In the genomic region with DNA sequence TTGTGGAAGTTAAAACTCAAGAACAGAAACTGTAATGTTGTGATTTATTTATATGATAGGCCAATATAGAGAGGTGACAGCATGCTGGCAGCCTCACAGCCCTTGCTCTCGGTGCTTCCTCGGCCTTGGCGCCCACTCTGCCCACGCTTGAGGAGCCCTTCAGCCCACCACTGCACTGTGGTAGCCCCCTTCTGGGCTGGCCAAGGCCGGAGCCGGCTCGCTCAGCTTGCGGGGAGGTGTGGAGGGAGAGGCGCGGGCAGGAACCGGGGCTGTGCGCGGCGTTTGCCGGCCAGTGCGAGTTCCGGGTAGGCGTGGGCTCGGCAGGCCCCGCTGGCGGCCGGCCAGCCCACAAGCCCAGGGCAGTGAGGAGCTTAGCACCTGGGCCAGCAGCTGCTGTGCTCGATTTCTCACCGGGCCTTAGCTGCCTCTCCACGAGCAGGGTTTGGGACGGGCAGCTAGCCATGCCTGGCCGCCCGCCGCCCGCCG, we compare ENCODE assay signal across 8 cellular contexts.
DNase-seq lines count a peak whose midpoint lies in the region; ATAC-seq and TF ChIP-seq lines count a peak whose summit lies in the region.

No MANE protein-coding gene starts in this region.

- H3K9me3 Mint-ChIP-seq in CD14-positive monocyte = peaks cover 8 to 16% (median 14%) of the 10 kb centered on the region in 7 donors
- no peaks in the 10 kb centered on the region for H3K9me3 Mint-ChIP-seq in stimulated activated naive CD8-positive, alpha-beta T cell treated with anti-CD3 and anti-CD28 coated beads, Interleukin-15, amount 100 ng/mL, for 72 hours

- H3K4me1 Mint-ChIP-seq in CD14-positive monocyte = peaks cover 4% of the 10 kb centered on the region
- H3K4me1 Mint-ChIP-seq in stimulated activated naive CD8-positive, alpha-beta T cell treated with anti-CD3 and anti-CD28 coated beads, Interleukin-15, amount 100 ng/mL, for 72 hours = no peaks in the 10 kb centered on the region

- DNase-seq in CD14-positive monocyte (ENCODE audit: low spot score) (no peak), NCI-H1930 (lab: John Stamatoyannopoulos, UW) (peak; percentile 28 to 43), astrocyte of the cerebellum (ENCODE audit: low read depth) (no peak), islet precursor cell (peak; percentile 83)
- peak; percentile 19 to 26 for DNase-seq in stimulated activated naive CD8-positive, alpha-beta T cell treated with anti-CD3 and anti-CD28 coated beads, Interleukin-15, amount 100 ng/mL, for 72 hours

- TF ChIP-seq CTCF in CD14-positive monocyte (IDR thresholded peaks at IDR 0.05) (no peak), astrocyte of the cerebellum (IDR thresholded peaks at IDR 0.05; ENCODE audit: low read depth, low read length, missing control alignments) (no peak)

- peaks cover 2 to 3% of the 10 kb centered on the region in 2 donors for H3K36me3 Mint-ChIP-seq in CD14-positive monocyte

- H3K4me3 Mint-ChIP-seq in CD14-positive monocyte = peak overlapping the region; percentile 42 to 78
- peak overlapping the region; percentile 49 to 55 for H3K4me3 Mint-ChIP-seq in stimulated activated naive CD8-positive, alpha-beta T cell treated with anti-CD3 and anti-CD28 coated beads, Interleukin-15, amount 100 ng/mL, for 72 hours

- peak overlapping the region; percentile 29 for H3K4me3 ChIP-seq in astrocyte of the cerebellum (ENCODE audit: low read depth, low read length)

- intact Hi-C loops in CD14-positive monocyte (cut with micrococcal nuclease) = no loop called here

- peaks cover 34 to 53% (median 40%) of the 10 kb centered on the region in 3 donors for H3K27me3 Mint-ChIP-seq in CD14-positive monocyte (ENCODE audit: low read depth in 3 of 3)
- peaks cover 51% of the 10 kb centered on the region for H3K27me3 Mint-ChIP-seq in stimulated activated naive CD8-positive, alpha-beta T cell treated with anti-CD3 and anti-CD28 coated beads, Interleukin-15, amount 100 ng/mL, for 72 hours

- ATAC-seq in GM19397 (IDR thresholded peaks at IDR 0.05; ENCODE audit: unreplicated experiment) (peak; percentile 77), GM21717 (IDR thresholded peaks at IDR 0.05; ENCODE audit: unreplicated experiment) (no peak), GM19324 (IDR thresholded peaks at IDR 0.05; ENCODE audit: low FRiP score, unreplicated experiment) (no peak)
- ATAC-seq in stimulated activated naive CD8-positive, alpha-beta T cell treated with anti-CD3 and anti-CD28 coated beads, Interleukin-15, amount 100 ng/mL, for 72 hours = peak; percentile 79

- in situ Hi-C loops in astrocyte of the cerebellum (cut with HindIII; ENCODE audit: low sequenced_read_pairs) = no loop called here

- H3K27ac Mint-ChIP-seq in CD14-positive monocyte = no peak overlapping the region
- H3K27ac Mint-ChIP-seq in stimulated activated naive CD8-positive, alpha-beta T cell treated with anti-CD3 and anti-CD28 coated beads, Interleukin-15, amount 100 ng/mL, for 72 hours = no peak overlapping the region

Comparison
In these comparisons a context has a peak if more than half of its experiments do, and no peak if none do; other contexts are left out.
1. DNase-seq: peak in NCI-H1930 (2 of 2), islet precursor cell (single experiment) and stimulated activated naive CD8-positive, alpha-beta T cell treated with anti-CD3 and anti-CD28 coated beads, Interleukin-15, amount 100 ng/mL, for 72 hours (2 of 2); none in CD14-positive monocyte (single experiment) and astrocyte of the cerebellum (single experiment).
2. ATAC-seq: peak in GM19397 (single experiment) and stimulated activated naive CD8-positive, alpha-beta T cell treated with anti-CD3 and anti-CD28 coated beads, Interleukin-15, amount 100 ng/mL, for 72 hours (single experiment); none in GM21717 (single experiment) and GM19324 (single experiment).